ENCODE assay signal across 26 cellular contexts in the genomic region with DNA sequence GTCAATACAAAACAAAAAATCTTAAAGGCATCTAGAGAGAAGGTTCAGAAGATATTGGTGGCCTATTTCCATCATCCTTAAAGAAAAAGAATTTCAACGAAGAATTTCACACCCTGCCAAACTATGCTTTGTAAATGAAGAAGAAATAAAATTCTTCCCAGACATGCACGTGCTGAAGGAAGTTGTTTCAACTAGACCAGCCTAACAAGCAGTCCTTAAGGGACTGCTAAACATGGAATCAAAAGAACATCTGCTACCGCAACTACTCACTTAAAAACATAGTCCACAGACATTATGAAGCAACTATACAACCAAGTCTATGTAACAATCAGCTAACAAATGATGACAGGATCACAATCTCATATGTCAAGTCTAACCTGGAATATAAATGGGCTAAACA.
DNase-seq lines count a peak whose midpoint lies in the region; ATAC-seq, FAIRE-seq and TF ChIP-seq lines count a peak whose summit lies in the region.
"Had no signal": no experiment of that assay in that cellular context is flagged by ENCODE, and none has a peak within 500 bp of the region (broad histone marks: within the 10 kb centered on the region; RNA-seq: fewer than 3 reads in every experiment).

No MANE protein-coding gene starts in this region.

- H3K9me3 ChIP-seq in HCT116 (ENCODE audit: control insufficient read depth in 1 of 2, insufficient read depth in 1 of 2, low read depth in 1 of 2, low read length in 2 of 2) (no peaks in the 10 kb centered on the region), keratinocyte (ENCODE audit: control insufficient read depth, low read depth, low read length) (no peaks in the 10 kb centered on the region)
- H3K9me3 ChIP-seq: BE2C had no signal

- H2AFZ ChIP-seq in HCT116 (ENCODE audit: low read depth, low read length, poor library complexity, severe bottlenecking) (no peak overlapping the region), keratinocyte (ENCODE audit: control insufficient read depth, low read length) (no peak overlapping the region)

- no peak overlapping the region for H3K4me3 Mint-ChIP-seq in activated CD4-positive, alpha-beta T cell treated with anti-CD3 and anti-CD28 coated beads for 36 hours
- H3K4me3 Mint-ChIP-seq: CD14-positive monocyte; CD4-positive, alpha-beta memory T cell; CD4-positive, CD25-positive, alpha-beta regulatory T cell; CD8-positive, alpha-beta memory T cell had no signal

- dilution Hi-C loops in keratinocyte (cut with MboI; ENCODE audit: extremely low pct_ligation_motif_present, low sequenced_read_pairs) = no loop called here

- H3K9ac ChIP-seq in HCT116 (ENCODE audit: low read length) (no peak overlapping the region), keratinocyte (ENCODE audit: control insufficient read depth, extremely low read depth, insufficient read depth, low read length) (no peak overlapping the region)
- H3K9ac ChIP-seq: BLaER1 had no signal

- H3K4me1 Mint-ChIP-seq in activated CD4-positive, alpha-beta T cell treated with anti-CD3 and anti-CD28 coated beads for 36 hours = no peaks in the 10 kb centered on the region
- H3K4me1 Mint-ChIP-seq: CD14-positive monocyte; CD4-positive, alpha-beta memory T cell; CD4-positive, CD25-positive, alpha-beta regulatory T cell; CD8-positive, alpha-beta memory T cell had no signal

- H3K27ac ChIP-seq in HCT116 (ENCODE audit: low read depth, low read length) (no peak overlapping the region), keratinocyte (ENCODE audit: control insufficient read depth, insufficient read depth, low read length) (no peak overlapping the region)
- H3K27ac ChIP-seq: BLaER1 had no signal

- no peak overlapping the region for H3K27ac Mint-ChIP-seq in activated CD4-positive, alpha-beta T cell treated with anti-CD3 and anti-CD28 coated beads for 36 hours
- H3K27ac Mint-ChIP-seq: CD14-positive monocyte; CD4-positive, alpha-beta memory T cell; CD4-positive, CD25-positive, alpha-beta regulatory T cell; CD8-positive, alpha-beta memory T cell had no signal

- H3K4me1 ChIP-seq in HCT116 (ENCODE audit: control insufficient read depth in 1 of 2, insufficient read depth in 2 of 2, low read length in 2 of 2) (no peaks in the 10 kb centered on the region), keratinocyte (ENCODE audit: control insufficient read depth, extremely low read depth, insufficient read depth, low read length) (no peaks in the 10 kb centered on the region)
- H3K4me1 ChIP-seq: BE2C had no signal

- no peaks in the 10 kb centered on the region for H3K9me2 ChIP-seq in HCT116 (ENCODE audit: insufficient read depth)

- H3K36me3 ChIP-seq in HCT116 (ENCODE audit: control insufficient read depth in 1 of 2, insufficient read depth in 2 of 2, low read length in 2 of 2) (no peaks in the 10 kb centered on the region), keratinocyte (ENCODE audit: control insufficient read depth in 2 of 2, extremely low read depth in 1 of 2, insufficient read depth in 2 of 2, low read length in 2 of 2) (no peaks in the 10 kb centered on the region)
- H3K36me3 ChIP-seq: BE2C, BLaER1 had no signal

- no peaks in the 10 kb centered on the region for H3K9me1 ChIP-seq in keratinocyte (ENCODE audit: control insufficient read depth, extremely low read depth, insufficient read depth, low read length)

- DNase-seq in H54 (ENCODE audit: insufficient read length, low spot score) (no peak), HCT116 (ENCODE audit: low read depth, low spot score) (no peak), keratinocyte (ENCODE audit: low read depth, low spot score) (no peak), activated gamma-delta T cell (lab: John Stamatoyannopoulos, UW) (no peak)
- no peak for DNase-seq in activated CD4-positive, alpha-beta T cell treated with anti-CD3 and anti-CD28 coated beads for 36 hours
- DNase-seq: 8988T; ACHN; BE2C; C1 segment of cervical spinal cord; CD4-positive, alpha-beta memory T cell; CD4-positive, CD25-positive, alpha-beta regulatory T cell; CD8-positive, alpha-beta memory T cell; COR-L47; DMS 273 treated with DMSO at 0.1 percent for 48 hours; DMS153; DMS53; DMS79; DND-41; EL; GDM1 had no signal

- BruUV-seq in HCT116 (replicated peaks; lab: Mats Ljungman, UMichigan) = no TSS peak

- POLR2A ChIA-PET in HCT116 (lab: Charles Lee) = no interaction called here
- POLR2A ChIA-PET in activated CD4-positive, alpha-beta T cell treated with anti-CD3 and anti-CD28 coated beads for 36 hours (lab: Charles Lee) = no interaction called here

- RAD21 ChIA-PET in HCT116 (lab: Charles Lee; ENCODE audit: low non-redundant PET in 1 of 2, low total read pairs in 2 of 2, uncharacterized antibody in 2 of 2, unreplicated experiment in 2 of 2) = no interaction called here

- no peaks in the 10 kb centered on the region for H3K36me3 Mint-ChIP-seq in activated CD4-positive, alpha-beta T cell treated with anti-CD3 and anti-CD28 coated beads for 36 hours (ENCODE audit: low read depth)
- H3K36me3 Mint-ChIP-seq: CD14-positive monocyte; CD4-positive, CD25-positive, alpha-beta regulatory T cell had no signal

- FAIRE-seq in H54 (lab: Jason Lieb, UNC) (peak; percentile 74), keratinocyte (lab: Jason Lieb, UNC) (peak; percentile 48)
- FAIRE-seq: A204.1, GM12878, GM12892, GM18507 had no signal

- ATAC-seq in HCT116 = no peak
- ATAC-seq in activated CD4-positive, alpha-beta T cell treated with anti-CD3 and anti-CD28 coated beads for 36 hours = no peak
- ATAC-seq: GM12878 had no signal

- CTCF ChIA-PET in HCT116 (lab: Charles Lee) = no interaction called here
- CTCF ChIA-PET in activated CD4-positive, alpha-beta T cell treated with anti-CD3 and anti-CD28 coated beads for 36 hours (lab: Charles Lee) = no interaction called here

- no peak for TF ChIP-seq POLR2A in H54 (IDR thresholded peaks at IDR 0.05; ENCODE audit: low read depth, low read length)
- TF ChIP-seq POLR2A in HCT116 (IDR thresholded peaks at IDR 0.05; ENCODE audit: borderline replicate concordance, extremely low read depth, insufficient read depth, insufficient read length) = no peak

- intact Hi-C loops in HCT116 (cut with micrococcal nuclease) = no loop called here
- intact Hi-C loops in activated CD4-positive, alpha-beta T cell treated with anti-CD3 and anti-CD28 coated beads for 36 hours (cut with DNase I, micrococcal nuclease) = no loop called here

- H4K20me1 ChIP-seq in HCT116 (ENCODE audit: insufficient read depth) (no peaks in the 10 kb centered on the region), keratinocyte (ENCODE audit: control insufficient read depth, extremely low read depth, insufficient read depth, low read length) (no peaks in the 10 kb centered on the region)
- H4K20me1 ChIP-seq: BLaER1 had no signal

- H3K79me2 ChIP-seq in HCT116 (ENCODE audit: insufficient read depth, low read length) (no peaks in the 10 kb centered on the region), keratinocyte (ENCODE audit: control insufficient read depth, insufficient read depth, low read length) (no peaks in the 10 kb centered on the region)

- no peak for TF ChIP-seq RAD21 in HCT116 (IDR thresholded peaks at IDR 0.05; ENCODE audit: low read depth)

- H3K27me3 ChIP-seq in HCT116 (ENCODE audit: insufficient read depth, low read length) (no peaks in the 10 kb centered on the region), keratinocyte (ENCODE audit: control insufficient read depth, extremely low read depth, insufficient read depth, low read length) (no peaks in the 10 kb centered on the region)
- H3K27me3 ChIP-seq: BE2C, BLaER1 had no signal

- H3K4me3 ChIP-seq in HCT116 (replicated peaks in 1 of 2; ENCODE audit: low read depth in 1 of 2, low read length in 2 of 2) (no peak overlapping the region), keratinocyte (ENCODE audit: control insufficient read depth in 2 of 3, extremely low read depth in 1 of 3, insufficient read depth in 2 of 3, low read depth in 1 of 3, low read length in 3 of 3) (no peak overlapping the region)
- H3K4me3 ChIP-seq: BLaER1, GM12878 had no signal

- H3K4me2 ChIP-seq in HCT116 (ENCODE audit: low read length) = no peak overlapping the region
- H3K4me2 ChIP-seq in keratinocyte (ENCODE audit: control insufficient read depth, extremely low read depth, insufficient read depth, low read depth, low read length) = no peak overlapping the region
- H3K4me2 ChIP-seq: BLaER1 had no signal

- H3K9me3 Mint-ChIP-seq in activated CD4-positive, alpha-beta T cell treated with anti-CD3 and anti-CD28 coated beads for 36 hours (ENCODE audit: low read depth) = peaks cover 33% of the 10 kb centered on the region

- no peak for TF ChIP-seq CTCF in HCT116 (IDR thresholded peaks at IDR 0.05 in 2 of 3, conservative IDR thresholded peaks at IDR 0.05 in 1 of 3; ENCODE audit: borderline replicate concordance in 1 of 3, insufficient read depth in 1 of 3, low read depth in 2 of 3, low read length in 2 of 3)
- no peak for TF ChIP-seq CTCF in keratinocyte (optimal IDR thresholded peaks at IDR 0.05 in 1 of 3, IDR thresholded peaks at IDR 0.05 in 1 of 3, conservative IDR thresholded peaks at IDR 0.05 in 1 of 3; ENCODE audit: extremely low read depth in 1 of 3, insufficient read depth in 2 of 3, low read length in 3 of 3)

- no peaks in the 10 kb centered on the region for H3K27me3 Mint-ChIP-seq in activated CD4-positive, alpha-beta T cell treated with anti-CD3 and anti-CD28 coated beads for 36 hours
- H3K27me3 Mint-ChIP-seq: CD4-positive, alpha-beta memory T cell; CD4-positive, CD25-positive, alpha-beta regulatory T cell; CD8-positive, alpha-beta memory T cell had no signal

TF ChIP-seq in HCT116, 20 proteins besides CTCF, POLR2A, EP300 and RAD21:
- TF ChIP-seq CBX3 (IDR thresholded peaks at IDR 0.05; ENCODE audit: low read depth) (0 out of 2 replicates have a peak, but pooled peaks have one; percentile 11), TCF7L2 (IDR thresholded peaks at IDR 0.05; ENCODE audit: borderline replicate concordance, extremely low read depth, insufficient read depth, insufficient read length) (no peak)
